In the genomic region with DNA sequence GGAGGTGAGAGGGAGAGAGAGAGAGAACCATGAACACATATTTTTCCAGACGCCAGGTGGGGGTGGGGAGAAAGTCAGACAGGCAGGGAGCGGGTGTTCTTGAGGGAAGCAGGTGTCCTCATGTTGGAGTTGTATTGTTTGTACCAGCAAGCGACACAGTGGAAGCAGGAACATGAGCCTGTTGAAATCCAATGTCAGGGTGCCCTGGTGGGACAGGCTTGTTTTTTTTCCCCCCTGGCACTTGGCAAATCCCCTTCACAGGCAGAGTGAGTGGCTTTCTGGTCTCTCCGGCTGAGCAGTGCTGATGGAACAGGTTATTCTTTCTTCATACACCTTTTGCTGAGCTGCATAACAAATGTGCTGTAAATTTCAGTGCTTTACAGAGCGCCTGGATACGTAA, we compare ENCODE assay signal across 33 cellular contexts.
"Had no signal": no experiment of that assay in that cellular context is flagged by ENCODE, and none has a peak within 500 bp of the region (broad histone marks: within the 10 kb centered on the region; RNA-seq: fewer than 3 reads in every experiment).

No MANE protein-coding gene starts in this region.

- H3K4me3 Mint-ChIP-seq: activated CD4-positive, alpha-beta memory T cell treated with anti-CD3 and anti-CD28 coated beads, Interleukin-2, amount 10 ng/mL, durations not matched to agents 7 days and 5 days; activated CD8-positive, alpha-beta memory T cell treated with anti-CD3 and anti-CD28 coated beads, Interleukin-2, amount 10 ng/mL, durations not matched to agents 7 days and 5 days; activated naive CD8-positive, alpha-beta T cell treated with anti-CD3 and anti-CD28 coated beads for 36 hours; activated T-cell treated with anti-CD3 and anti-CD28 coated beads, Interleukin-2, amount 50 U/mL, for 72 hours; activated T-helper 17 cell treated with anti-CD3 and anti-CD28 coated beads, Interleukin-2, amount 50 U/mL, for 72 hours; central memory CD8-positive, alpha-beta T cell had no signal

- H3K27ac Mint-ChIP-seq: activated CD4-positive, alpha-beta memory T cell treated with anti-CD3 and anti-CD28 coated beads, Interleukin-2, amount 10 ng/mL, durations not matched to agents 7 days and 5 days; activated CD8-positive, alpha-beta memory T cell treated with anti-CD3 and anti-CD28 coated beads, Interleukin-2, amount 10 ng/mL, durations not matched to agents 7 days and 5 days; activated naive CD8-positive, alpha-beta T cell treated with anti-CD3 and anti-CD28 coated beads for 36 hours; activated T-cell treated with anti-CD3 and anti-CD28 coated beads, Interleukin-2, amount 50 U/mL, for 72 hours; activated T-helper 17 cell treated with anti-CD3 and anti-CD28 coated beads, Interleukin-2, amount 50 U/mL, for 72 hours had no signal

- H3K4me1 Mint-ChIP-seq: activated CD4-positive, alpha-beta memory T cell treated with anti-CD3 and anti-CD28 coated beads, Interleukin-2, amount 10 ng/mL, durations not matched to agents 7 days and 5 days; activated CD8-positive, alpha-beta memory T cell treated with anti-CD3 and anti-CD28 coated beads, Interleukin-2, amount 10 ng/mL, durations not matched to agents 7 days and 5 days; activated naive CD8-positive, alpha-beta T cell treated with anti-CD3 and anti-CD28 coated beads for 36 hours; activated T-helper 17 cell treated with anti-CD3 and anti-CD28 coated beads, Interleukin-2, amount 50 U/mL, for 72 hours; central memory CD8-positive, alpha-beta T cell had no signal

- H3K36me3 Mint-ChIP-seq: activated CD8-positive, alpha-beta memory T cell treated with anti-CD3 and anti-CD28 coated beads, Interleukin-2, amount 10 ng/mL, durations not matched to agents 7 days and 5 days; activated naive CD8-positive, alpha-beta T cell treated with anti-CD3 and anti-CD28 coated beads for 36 hours had no signal

- H3K4me3 ChIP-seq: cardiac muscle cell, colonic mucosa had no signal

- H3K4me1 ChIP-seq: colonic mucosa had no signal

- DNase-seq: activated CD4-positive, alpha-beta memory T cell treated with anti-CD3 and anti-CD28 coated beads, Interleukin-2, amount 10 ng/mL, durations not matched to agents 7 days and 5 days; activated CD4-positive, alpha-beta T cell treated with anti-CD3 and anti-CD28 coated beads for 1 hour; activated CD4-positive, alpha-beta T cell treated with anti-CD3 and anti-CD28 coated beads for 48 hours; activated CD4-positive, CD25-positive, alpha-beta regulatory T cell; activated CD8-positive, alpha-beta memory T cell treated with anti-CD3 and anti-CD28 coated beads for 24 hours; activated CD8-positive, alpha-beta memory T cell treated with anti-CD3 and anti-CD28 coated beads, Interleukin-2, amount 10 ng/mL, durations not matched to agents 7 days and 5 days; activated CD8-positive, alpha-beta memory T cell treated with anti-CD3 and anti-CD28 coated beads, Interleukin-2, amount 50 U/mL, for 48 hours; activated effector memory CD4-positive, alpha-beta T cell treated with anti-CD3 and anti-CD28 coated beads, Interleukin-2, amount 50 U/mL, for 16 hours; activated naive CD4-positive, alpha-beta T cell; activated naive CD4-positive, alpha-beta T cell treated with anti-CD3 and anti-CD28 coated beads, Interleukin-2, amount 50 U/mL, for 16 hours; activated naive CD8-positive, alpha-beta T cell treated with anti-CD3 and anti-CD28 coated beads for 36 hours; activated T-cell treated with anti-CD3 and anti-CD28 coated beads, Interleukin-2, amount 50 U/mL, for 72 hours; amniotic stem cell; colonic mucosa; NCI-H1092 treated with DMSO at 0.1 percent for 48 hours; NCI-H1436; NCI-H1694; NCI-H1930; NCI-H2171 treated with DMSO at 0.1 percent for 48 hours; NCI-H2227 treated with DMSO at 0.1 percent for 48 hours; NCI-H524 treated with DMSO at 0.1 percent for 48 hours; PC-3; SIG-M5; SW 1271; T-helper 1 cell; T-helper 2 cell; T-helper 9 cell; WERI-Rb-1 had no signal

- H3K9me3 Mint-ChIP-seq: activated CD4-positive, alpha-beta memory T cell treated with anti-CD3 and anti-CD28 coated beads, Interleukin-2, amount 10 ng/mL, durations not matched to agents 7 days and 5 days; activated naive CD8-positive, alpha-beta T cell treated with anti-CD3 and anti-CD28 coated beads for 36 hours; activated T-cell treated with anti-CD3 and anti-CD28 coated beads, Interleukin-2, amount 50 U/mL, for 72 hours; activated T-helper 17 cell treated with anti-CD3 and anti-CD28 coated beads, Interleukin-2, amount 50 U/mL, for 72 hours; central memory CD8-positive, alpha-beta T cell had no signal

- H3K36me3 ChIP-seq: cardiac muscle cell, colonic mucosa, WERI-Rb-1 had no signal

- H3K27ac ChIP-seq: cardiac muscle cell, colonic mucosa, KMS-11, RWPE1, WERI-Rb-1 had no signal

- H3K27me3 ChIP-seq: colonic mucosa had no signal

- H3K9me3 ChIP-seq: colonic mucosa had no signal
